In the genomic region with DNA sequence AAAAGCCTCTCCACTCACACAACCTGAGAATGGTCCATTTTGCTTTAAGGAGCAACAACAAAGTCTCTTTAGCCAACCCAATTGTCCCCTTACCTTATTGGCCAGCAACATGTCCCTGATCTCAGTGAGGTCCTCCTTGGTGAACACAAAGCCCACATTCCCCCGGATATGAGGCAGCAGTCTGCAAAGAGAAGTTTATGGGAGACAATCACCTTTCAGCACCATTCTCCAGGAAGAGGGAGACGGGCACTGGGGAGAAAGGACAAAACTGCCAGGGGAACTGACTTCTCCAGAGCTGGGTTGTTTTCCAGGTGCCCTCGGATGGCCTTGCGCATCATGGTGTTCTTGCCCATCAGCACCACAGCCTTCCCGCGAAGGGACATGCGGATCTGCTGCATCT, we compare ENCODE assay signal across 9 cellular contexts. TPM values are rescaled to one million over a fixed set of nuclear protein-coding genes. Genes with fewer than 3 reads are reported as not detected.
DNase-seq lines count a peak whose midpoint lies in the region; ATAC-seq and TF ChIP-seq lines count a peak whose summit lies in the region.
"Had no signal": no experiment of that assay in that cellular context is flagged by ENCODE, and none has a peak within 500 bp of the region (broad histone marks: within the 10 kb centered on the region; RNA-seq: fewer than 3 reads in every experiment).

No MANE protein-coding gene starts in this region.

- H3K4me3 Mint-ChIP-seq in CD8-positive, alpha-beta T cell = peak overlapping the region; percentile 93
- H3K4me3 Mint-ChIP-seq in chondrocyte (ENCODE audit: unreplicated experiment) = peak overlapping the region; percentile 97

- H3K27ac Mint-ChIP-seq in CD8-positive, alpha-beta T cell = peak overlapping the region; percentile 74
- peak overlapping the region; percentile 99 for H3K27ac Mint-ChIP-seq in chondrocyte (ENCODE audit: unreplicated experiment)

- H3K9me3 ChIP-seq in CD8-positive, alpha-beta T cell (ENCODE audit: low read length) = no peaks in the 10 kb centered on the region
- H3K9me3 ChIP-seq in MG63 (no peaks in the 10 kb centered on the region), osteoblast (ENCODE audit: low read depth, low read length) (no peaks in the 10 kb centered on the region)

- H3K4me2 ChIP-seq in osteoblast (ENCODE audit: insufficient read depth, low read length) = peak overlapping the region; percentile 89

- H4K20me1 ChIP-seq in osteoblast (ENCODE audit: insufficient read depth, low read length) = peaks cover 42% of the 10 kb centered on the region

- TF ChIP-seq CTCF in CD8-positive, alpha-beta T cell (IDR thresholded peaks at IDR 0.05) = no peak
- no peak for TF ChIP-seq CTCF in chondrocyte (IDR thresholded peaks at IDR 0.05)
- no peak for TF ChIP-seq CTCF in osteoblast (IDR thresholded peaks at IDR 0.05; ENCODE audit: extremely low read depth, low read depth, low read length)

- no peaks in the 10 kb centered on the region for H3K27me3 Mint-ChIP-seq in CD8-positive, alpha-beta T cell (ENCODE audit: low read depth)
- H3K27me3 Mint-ChIP-seq in chondrocyte (ENCODE audit: low read depth) = no peaks in the 10 kb centered on the region

- H3K27me3 ChIP-seq in CD8-positive, alpha-beta T cell (ENCODE audit: insufficient read depth, low read length) = no peaks in the 10 kb centered on the region
- H3K27me3 ChIP-seq in MG63 (no peaks in the 10 kb centered on the region), osteoblast (ENCODE audit: insufficient read depth, low read length) (no peaks in the 10 kb centered on the region)

- DNase-seq in CD8-positive, alpha-beta T cell = no peak
- DNase-seq in MG63 (no peak), chondrocyte (ENCODE audit: low spot score) (no peak), osteoblast (ENCODE audit: insufficient read length, low spot score, missing footprints) (no peak), iPS-NIHi7 (ENCODE audit: extremely low spot score) (no peak), NCI-H1092 (lab: John Stamatoyannopoulos, UW) (no peak), NCI-H748 (lab: John Stamatoyannopoulos, UW; ENCODE audit: unreplicated experiment) (no peak)
- DNase-seq: SIG-M5 had no signal

- no peak overlapping the region for H2AFZ ChIP-seq in osteoblast (ENCODE audit: low read length)

- peaks cover 17% of the 10 kb centered on the region for H3K36me3 ChIP-seq in CD8-positive, alpha-beta T cell (ENCODE audit: insufficient read depth, low read length)
- H3K36me3 ChIP-seq in MG63 (peaks cover 63% of the 10 kb centered on the region), osteoblast (ENCODE audit: insufficient read depth, low read length) (peaks cover 42% of the 10 kb centered on the region)

- peaks cover 54% of the 10 kb centered on the region for H3K36me3 Mint-ChIP-seq in CD8-positive, alpha-beta T cell
- H3K36me3 Mint-ChIP-seq in chondrocyte (ENCODE audit: low read depth) = peaks cover 26% of the 10 kb centered on the region

- no peak overlapping the region for H3K27ac ChIP-seq in CD8-positive, alpha-beta T cell (ENCODE audit: low read depth, low read length)
- peak overlapping the region; percentile 81 for H3K27ac ChIP-seq in osteoblast (ENCODE audit: low read depth, low read length)

- no peak for ATAC-seq in CD8-positive, alpha-beta T cell
- ATAC-seq in HG02759 (IDR thresholded peaks at IDR 0.05; ENCODE audit: unreplicated experiment) = no peak

- CTCF ChIA-PET in CD8-positive, alpha-beta T cell (lab: Charles Lee) = interaction anchor here (0.9 kb wide), 1 partner anchor 70 kb away, joined by 3 read pairs; no protein-coding TSS in a partner anchor

- POLR2A ChIA-PET in CD8-positive, alpha-beta T cell (lab: Charles Lee) = interaction anchor here (1.2 to 4.0 kb wide), 2 partner anchors 65 to 92 kb away, joined by 3 to 48 read pairs; partner anchors contain the start of genes PXN and RNU4-2

- peaks cover 38% of the 10 kb centered on the region for H3K4me1 Mint-ChIP-seq in CD8-positive, alpha-beta T cell (ENCODE audit: low read depth)
- peaks cover 54% of the 10 kb centered on the region for H3K4me1 Mint-ChIP-seq in chondrocyte (ENCODE audit: low read depth)

- H3K4me3 ChIP-seq in CD8-positive, alpha-beta T cell (ENCODE audit: low read depth, low read length) = no peak overlapping the region
- H3K4me3 ChIP-seq in MG63 (peak overlapping the region; percentile 100), osteoblast (ENCODE audit: insufficient read depth, low read length) (peak overlapping the region; percentile 83)

- intact Hi-C loops in CD8-positive, alpha-beta T cell (cut with DNase I, micrococcal nuclease) = loop anchor here (10.0 kb wide), 2 partner anchors 336 to 1824 kb away; partner anchors contain the start of genes RNF10 (in 1 of the 2), SUDS3 (in 1 of the 2) and TAOK3 (in 1 of the 2)

- H3K79me2 ChIP-seq in osteoblast (ENCODE audit: insufficient read depth, low read length) = peaks cover 60% of the 10 kb centered on the region

- peaks cover 43% of the 10 kb centered on the region for H3K4me1 ChIP-seq in CD8-positive, alpha-beta T cell (ENCODE audit: insufficient read depth, low read length)
- H3K4me1 ChIP-seq in osteoblast (ENCODE audit: insufficient read depth, low read length) = peaks cover 38% of the 10 kb centered on the region

- H3K9me3 Mint-ChIP-seq in CD8-positive, alpha-beta T cell = no peaks in the 10 kb centered on the region
- no peaks in the 10 kb centered on the region for H3K9me3 Mint-ChIP-seq in chondrocyte (ENCODE audit: low read depth)

RNA-seq across cellular contexts. Expression of gene RPLP0, which starts 1.9 kb away (rescaled TPM):
- total RNA-seq in CD8-positive, alpha-beta T cell = 1,000 to 10,000 TPM; 2,094 to 2,102 TPM
- total RNA-seq in MG63 (2014; rRNA removed; shearing (Covaris generic); ENCODE audit: low replicate concordance) = 5,975 and 7,875 TPM in 2 replicates
- total RNA-seq in chondrocyte = 1,691 to 2,186 TPM (median 1,706 TPM) in 3 replicates
- total RNA-seq in osteoblast = 2,042 and 2,075 TPM in 2 replicates

RNA-seq across cellular contexts. Expression of gene GCN1, which starts 4.5 kb away (rescaled TPM):
- 100 to 1,000 TPM; 161 to 163 TPM for total RNA-seq in CD8-positive, alpha-beta T cell
- total RNA-seq in MG63 (2014; rRNA removed; shearing (Covaris generic); ENCODE audit: low replicate concordance) = 39.6 and 76.8 TPM in 2 replicates
- 92.3 to 137 TPM (median 97.5 TPM) in 3 replicates for total RNA-seq in chondrocyte
- 103 and 143 TPM in 2 replicates for total RNA-seq in osteoblast
